Comparison of ENCODE assay signal across 8 cellular contexts in genomic region chr15:92903588-92903955, GRCh38. TPM values are rescaled to one million over a fixed set of nuclear protein-coding genes. Genes with fewer than 3 reads are reported as not detected.
DNase-seq lines count a peak whose midpoint lies in the region; TF ChIP-seq lines count a peak whose summit lies in the region.

No MANE protein-coding gene starts in this region.

- intact Hi-C loops in breast epithelium (cut with DNase I; ENCODE audit: low total_unique reads), result loop anchor here (10.0 kb wide), 1 partner anchor 879 kb away; no protein-coding TSS in a partner anchor

- DNase-seq in breast epithelium (ENCODE audit: low spot score in 2 of 2) (no peak), EL (no peak), NCI-H2107 treated with DMSO at 0.1 percent for 48 hours (lab: John Stamatoyannopoulos, UW; ENCODE audit: unreplicated experiment) (no peak), activated gamma-delta T cell (lab: John Stamatoyannopoulos, UW) (no peak)
- no peak for DNase-seq in stimulated activated naive CD4-positive, alpha-beta T cell (lab: John Stamatoyannopoulos, UW)

- peaks cover 89% of the 10 kb centered on the region for H3K79me2 ChIP-seq in ACC112 (ENCODE audit: control insufficient read depth, insufficient read depth, low read length, unreplicated experiment)

- no peak for TF ChIP-seq CTCF in breast epithelium (IDR thresholded peaks at IDR 0.05)

- no peak for TF ChIP-seq POLR2A in breast epithelium (IDR thresholded peaks at IDR 0.05)

- H2AFZ ChIP-seq in ACC112 (ENCODE audit: low read length, unreplicated experiment), result no peak overlapping the region

- H3K4me1 ChIP-seq in ACC112 (ENCODE audit: control insufficient read depth, insufficient read depth, low read length, unreplicated experiment) (peaks cover 37% of the 10 kb centered on the region), HUES6 (ENCODE audit: control insufficient read depth, insufficient read depth, low read length) (peaks cover 40% of the 10 kb centered on the region), breast epithelium (peaks cover 0 to 10% of the 10 kb centered on the region in 2 donors), mucosa of rectum (ENCODE audit: control insufficient read depth in 2 of 2, insufficient read depth in 2 of 2, low read length in 2 of 2) (peaks cover 46 to 58% of the 10 kb centered on the region in 2 donors)

- H3K27ac ChIP-seq in ACC112 (ENCODE audit: low read depth, low read length) (peak overlapping the region; percentile 99), HUES6 (ENCODE audit: low read depth, low read length) (peak overlapping the region; percentile 98), breast epithelium (peak overlapping the region; percentile 97 to 99), mucosa of rectum (ENCODE audit: low read depth in 2 of 2, low read length in 2 of 2) (peak overlapping the region; percentile 93 to 99)

- peaks cover 24% of the 10 kb centered on the region for H3K36me3 ChIP-seq in ACC112 (ENCODE audit: insufficient read depth, low read length)
- H3K36me3 ChIP-seq in HUES6 (ENCODE audit: control insufficient read depth, insufficient read depth, low read length), result peaks cover 22% of the 10 kb centered on the region
- H3K36me3 ChIP-seq in breast epithelium, result no peaks in the 10 kb centered on the region
- H3K36me3 ChIP-seq in mucosa of rectum (ENCODE audit: control insufficient read depth in 2 of 2, insufficient read depth in 2 of 2, low read length in 2 of 2), result no peaks in the 10 kb centered on the region

- H3K9me3 ChIP-seq in HUES6 (ENCODE audit: control insufficient read depth, insufficient read depth, low read depth, low read length), result no peaks in the 10 kb centered on the region
- no peaks in the 10 kb centered on the region for H3K9me3 ChIP-seq in breast epithelium
- no peaks in the 10 kb centered on the region for H3K9me3 ChIP-seq in mucosa of rectum (ENCODE audit: control insufficient read depth in 2 of 2, low read length in 2 of 2)

- no peaks in the 10 kb centered on the region for H3K27me3 ChIP-seq in ACC112 (ENCODE audit: insufficient read depth, low read length)
- H3K27me3 ChIP-seq in HUES6 (ENCODE audit: control insufficient read depth, insufficient read depth, low read length), result no peaks in the 10 kb centered on the region
- no peaks in the 10 kb centered on the region for H3K27me3 ChIP-seq in breast epithelium
- H3K27me3 ChIP-seq in mucosa of rectum (ENCODE audit: control insufficient read depth in 2 of 2, insufficient read depth in 2 of 2, low read length in 2 of 2), result no peaks in the 10 kb centered on the region

- H3K4me3 ChIP-seq in ACC112 (ENCODE audit: low read depth, low read length), result peak overlapping the region; percentile 92
- H3K4me3 ChIP-seq in HUES6 (ENCODE audit: low read depth, low read length), result peak overlapping the region; percentile 94
- H3K4me3 ChIP-seq in breast epithelium, result peak overlapping the region; percentile 55 to 73 (median 62)
- peak overlapping the region; percentile 79 to 85 for H3K4me3 ChIP-seq in mucosa of rectum (ENCODE audit: low read length in 2 of 2)

- H3K9ac ChIP-seq in HUES6 (ENCODE audit: low read length), result peak overlapping the region; percentile 95
- peak overlapping the region; percentile 85 to 99 for H3K9ac ChIP-seq in mucosa of rectum (ENCODE audit: low read depth in 1 of 2, low read length in 2 of 2)

RNA-seq across cellular contexts. Expression of gene CHD2, which starts 3.4 kb away (rescaled TPM):
- total RNA-seq in breast epithelium, result 100 to 1,000 TPM; 137 to 215 (median 197) TPM
